ENCODE assay signal across 20 cellular contexts in genomic region chr2:238645095-238645494, GRCh38.
DNase-seq lines count a peak whose midpoint lies in the region; ATAC-seq and TF ChIP-seq lines count a peak whose summit lies in the region.
"Had no signal": no experiment of that assay in that cellular context is flagged by ENCODE, and none has a peak within 500 bp of the region (broad histone marks: within the 10 kb centered on the region; RNA-seq: fewer than 3 reads in every experiment).

No MANE protein-coding gene starts in this region.

- DNase-seq in Calu3 = no peak
- DNase-seq in SJSA1 (ENCODE audit: low read depth in 1 of 2, low spot score in 2 of 2) = no peak
- no peak for DNase-seq in stomach
- no peak for DNase-seq in mesothelial cell of epicardium (ENCODE audit: low spot score in 2 of 2, unreplicated experiment in 2 of 2)
- no peak for DNase-seq in NCI-H1417 (lab: John Stamatoyannopoulos, UW)
- DNase-seq: activated CD4-positive, CD25-positive, alpha-beta regulatory T cell treated with anti-CD3 and anti-CD28 coated beads, Interleukin-2, amount 50 U/mL, for 72 hours; AML-193; effector CD4-positive, alpha-beta T cell; GF-D8; glutamatergic neuron; naive thymus-derived CD8-positive, alpha-beta T cell; NCI-H1694 treated with DMSO at 0.1 percent for 48 hours; NCI-H82 had no signal

- H3K4me3 ChIP-seq in SJSA1 (no peak overlapping the region), gastroesophageal sphincter (no peak overlapping the region), stomach (no peak overlapping the region)

- TF ChIP-seq EP300 in gastroesophageal sphincter (IDR thresholded peaks at IDR 0.05) (no peak), stomach (IDR thresholded peaks at IDR 0.05) (no peak)

- H3K9me3 Mint-ChIP-seq in Calu3 (ENCODE audit: low read depth, unreplicated experiment) (no peaks in the 10 kb centered on the region), mesothelial cell of epicardium (no peaks in the 10 kb centered on the region)
- H3K9me3 Mint-ChIP-seq: activated naive CD4-positive, alpha-beta T cell treated with anti-CD3 and anti-CD28 coated beads, Interleukin-2, amount 50 U/mL, for 72 hours; activated T-helper 1 cell treated with anti-CD3 and anti-CD28 coated beads, Interleukin-12 subunit alpha, Interleukin-12 subunit beta, Interleukin-2, Interleukin-4 antibody, amounts not matched to agents 30 ng/mL and 10 ng/mL and 1 ng/mL, durations not matched to agents 14 hours and 24 hours and 36 hours; memory B cell; naive thymus-derived CD8-positive, alpha-beta T cell; T-cell had no signal

- H3K4me3 Mint-ChIP-seq in Calu3 (ENCODE audit: low read depth, unreplicated experiment) (no peak overlapping the region), mesothelial cell of epicardium (no peak overlapping the region)
- H3K4me3 Mint-ChIP-seq: activated T-helper 1 cell treated with anti-CD3 and anti-CD28 coated beads, Interleukin-12 subunit alpha, Interleukin-12 subunit beta, Interleukin-2, Interleukin-4 antibody, amounts not matched to agents 30 ng/mL and 10 ng/mL and 1 ng/mL, durations not matched to agents 14 hours and 24 hours and 36 hours; memory B cell; naive thymus-derived CD8-positive, alpha-beta T cell; T-cell had no signal

- TF ChIP-seq POLR2A in gastroesophageal sphincter (IDR thresholded peaks at IDR 0.05) (no peak), stomach (IDR thresholded peaks at IDR 0.05) (no peak)

- H3K27me3 Mint-ChIP-seq in Calu3 (ENCODE audit: unreplicated experiment) = no peaks in the 10 kb centered on the region
- H3K27me3 Mint-ChIP-seq in mesothelial cell of epicardium (ENCODE audit: low read depth) = peaks cover 3% of the 10 kb centered on the region

- H3K4me1 ChIP-seq in SJSA1 (replicated peaks) = peaks cover 25% of the 10 kb centered on the region
- H3K4me1 ChIP-seq in gastroesophageal sphincter = peaks cover 8 to 32% (median 11%) of the 10 kb centered on the region in 3 donors
- H3K4me1 ChIP-seq in stomach = peaks cover 0 to 8% (median 4%) of the 10 kb centered on the region in 4 donors

- H3K36me3 ChIP-seq in SJSA1 = no peaks in the 10 kb centered on the region
- no peaks in the 10 kb centered on the region for H3K36me3 ChIP-seq in gastroesophageal sphincter
- H3K36me3 ChIP-seq in stomach = no peaks in the 10 kb centered on the region

- no peaks in the 10 kb centered on the region for H3K36me3 Mint-ChIP-seq in Calu3 (ENCODE audit: insufficient read depth, unreplicated experiment)
- no peaks in the 10 kb centered on the region for H3K36me3 Mint-ChIP-seq in mesothelial cell of epicardium
- H3K36me3 Mint-ChIP-seq: activated naive CD4-positive, alpha-beta T cell treated with anti-CD3 and anti-CD28 coated beads, Interleukin-2, amount 50 U/mL, for 72 hours; memory B cell; naive thymus-derived CD8-positive, alpha-beta T cell; T-cell had no signal

- 72 to 92% methylated on average over 4 to 6 of the region's 6 CpGs for WGBS in gastroesophageal sphincter (ENCODE audit: low coverage in 1 of 2), 2 donors
- 64 to 90% (median 83%) methylated on average over 6 of the region's 6 CpGs for WGBS in stomach, 5 donors

- BruUV-seq in Calu3 (replicated peaks; lab: Mats Ljungman, UMichigan) = no TSS peak

- H3K9me3 ChIP-seq in SJSA1 (replicated peaks) (no peaks in the 10 kb centered on the region), gastroesophageal sphincter (no peaks in the 10 kb centered on the region), stomach (no peaks in the 10 kb centered on the region)

- H3K4me1 Mint-ChIP-seq in Calu3 (ENCODE audit: low read depth, unreplicated experiment) (peaks cover 18% of the 10 kb centered on the region), mesothelial cell of epicardium (no peaks in the 10 kb centered on the region)
- H3K4me1 Mint-ChIP-seq: memory B cell; naive thymus-derived CD8-positive, alpha-beta T cell; T-cell had no signal

- H3K27ac ChIP-seq in SJSA1 (peak overlapping the region; percentile 84), gastroesophageal sphincter (peak overlapping the region; percentile 55 to 90 (median 84)), stomach (peak overlapping the region in 4 of 5 donors; percentile 22 to 83 (median 58))

- TF ChIP-seq CTCF in Calu3 (IDR thresholded peaks at IDR 0.05; ENCODE audit: unreplicated experiment) (no peak), gastroesophageal sphincter (IDR thresholded peaks at IDR 0.05) (no peak), stomach (IDR thresholded peaks at IDR 0.05) (no peak), mesothelial cell of epicardium (IDR thresholded peaks at IDR 0.05; ENCODE audit: unreplicated experiment) (no peak)

- no peak for ATAC-seq in gastroesophageal sphincter
- no peak for ATAC-seq in GM18909 (IDR thresholded peaks at IDR 0.05; ENCODE audit: poor library complexity, unreplicated experiment)
- ATAC-seq: naive thymus-derived CD8-positive, alpha-beta T cell; Right ventricle myocardium inferior; T-cell had no signal

- intact Hi-C loops in Calu3 (cut with micrococcal nuclease; ENCODE audit: unreplicated experiment) = no loop called here
- intact Hi-C loops in stomach (cut with DNase I; ENCODE audit: low total_unique reads) = no loop called here

- CTCF ChIA-PET in Calu3 (lab: Charles Lee) = interaction anchor here (0.7 kb wide), 1 partner anchor 881 kb away, joined by 15 read pairs; no protein-coding TSS in a partner anchor

- no peaks in the 10 kb centered on the region for H3K27me3 ChIP-seq in SJSA1 (replicated peaks)
- no peaks in the 10 kb centered on the region for H3K27me3 ChIP-seq in gastroesophageal sphincter
- no peaks in the 10 kb centered on the region for H3K27me3 ChIP-seq in stomach

- H3K27ac Mint-ChIP-seq in Calu3 (ENCODE audit: unreplicated experiment) (peak overlapping the region; percentile 93), mesothelial cell of epicardium (no peak overlapping the region)
- H3K27ac Mint-ChIP-seq: activated T-helper 1 cell treated with anti-CD3 and anti-CD28 coated beads, Interleukin-12 subunit alpha, Interleukin-12 subunit beta, Interleukin-2, Interleukin-4 antibody, amounts not matched to agents 30 ng/mL and 10 ng/mL and 1 ng/mL, durations not matched to agents 14 hours and 24 hours and 36 hours; memory B cell; naive thymus-derived CD8-positive, alpha-beta T cell; T-cell had no signal
